In the genomic region with DNA sequence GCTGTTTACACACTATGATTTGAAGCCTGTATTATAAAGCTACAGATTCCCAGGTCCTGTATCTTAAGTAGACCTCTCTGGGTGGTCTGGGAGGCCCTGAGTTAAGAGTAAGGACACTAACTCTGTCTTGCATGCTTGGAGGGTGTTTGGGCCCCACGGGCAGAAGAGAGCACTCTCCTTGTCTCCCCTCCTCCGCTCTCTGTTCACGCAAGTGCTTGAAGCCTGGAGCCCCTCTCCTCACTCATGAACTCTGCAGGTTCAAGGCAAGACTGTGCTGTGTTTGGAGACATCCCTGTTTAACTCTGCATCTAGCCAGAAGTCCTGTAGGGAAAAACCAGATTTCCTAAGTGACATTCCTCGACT, we compare ENCODE assay signal across 14 cellular contexts.
DNase-seq lines count a peak whose midpoint lies in the region; ATAC-seq and TF ChIP-seq lines count a peak whose summit lies in the region.
"Had no signal": no experiment of that assay in that cellular context is flagged by ENCODE, and none has a peak within 500 bp of the region (broad histone marks: within the 10 kb centered on the region; RNA-seq: fewer than 3 reads in every experiment).

No MANE protein-coding gene starts in this region.

- H3K4me3 Mint-ChIP-seq in brain, result no peak overlapping the region

- no peak for DNase-seq in NCI-H69 (lab: John Stamatoyannopoulos, UW)
- DNase-seq in iPS-NIHi11 (ENCODE audit: low spot score), result no peak
- DNase-seq in tibial artery, result no peak
- DNase-seq: hippocampal formation, mucosa of descending colon, NCI-H1105, NCI-H774 had no signal

- H3K4me2 ChIP-seq in BLaER1, result peak overlapping the region; percentile 64

- H3K4me1 Mint-ChIP-seq in brain, result peaks cover 53% of the 10 kb centered on the region

- no peaks in the 10 kb centered on the region for H3K9me3 Mint-ChIP-seq in brain

- intact Hi-C loops in tibial artery (cut with DNase I; ENCODE audit: low total_unique reads), result no loop called here

- H3K9ac ChIP-seq in BLaER1 (no peak overlapping the region), HUES48 (ENCODE audit: low read depth, low read length) (no peak overlapping the region)

- no peaks in the 10 kb centered on the region for H3K36me3 Mint-ChIP-seq in brain

- H3K36me3 ChIP-seq in BLaER1 (no peaks in the 10 kb centered on the region), HUES48 (ENCODE audit: control insufficient read depth, insufficient read depth, low read length) (no peaks in the 10 kb centered on the region), muscle layer of duodenum (ENCODE audit: control insufficient read depth in 1 of 2, insufficient read depth in 2 of 2, low read length in 2 of 2) (no peaks in the 10 kb centered on the region), tibial artery (no peaks in the 10 kb centered on the region)

- peak overlapping the region; percentile 44; the same call in 1 of the 2 replicates for H3K27ac ChIP-seq in BLaER1
- peak overlapping the region; percentile 38 for H3K27ac ChIP-seq in HUES48 (ENCODE audit: low read depth, low read length)
- peak overlapping the region; percentile 11 for H3K27ac ChIP-seq in muscle layer of duodenum (ENCODE audit: low read length)
- H3K27ac ChIP-seq in tibial artery, result no peak overlapping the region
- H3K27ac ChIP-seq: C4-2B, SK-N-MC had no signal

- H3K4me1 ChIP-seq in BLaER1 (peaks cover 90% of the 10 kb centered on the region), HUES48 (ENCODE audit: control insufficient read depth, insufficient read depth, low read length) (peaks cover 50% of the 10 kb centered on the region), muscle layer of duodenum (ENCODE audit: control insufficient read depth in 1 of 2, insufficient read depth in 2 of 2, low read length in 2 of 2) (peaks cover 19 to 24% of the 10 kb centered on the region in 2 donors), tibial artery (peaks cover 0 to 23% (median 7%) of the 10 kb centered on the region in 4 donors)

- TF ChIP-seq CTCF in brain (conservative IDR thresholded peaks at IDR 0.05), result no peak
- no peak for TF ChIP-seq CTCF in tibial artery (IDR thresholded peaks at IDR 0.05)

- H3K27me3 ChIP-seq in BLaER1, result no peaks in the 10 kb centered on the region
- H3K27me3 ChIP-seq in HUES48 (ENCODE audit: control insufficient read depth, insufficient read depth, low read length), result no peaks in the 10 kb centered on the region
- H3K27me3 ChIP-seq in muscle layer of duodenum (ENCODE audit: low read depth, low read length), result no peaks in the 10 kb centered on the region
- H3K27me3 ChIP-seq in tibial artery, result no peaks in the 10 kb centered on the region

- no peaks in the 10 kb centered on the region for H4K20me1 ChIP-seq in BLaER1

- peaks cover 4% of the 10 kb centered on the region for H3K27me3 Mint-ChIP-seq in brain

- H3K4me3 ChIP-seq in BLaER1, result no peak overlapping the region
- H3K4me3 ChIP-seq in HUES48 (ENCODE audit: low read depth, low read length), result no peak overlapping the region
- no peak overlapping the region for H3K4me3 ChIP-seq in muscle layer of duodenum (ENCODE audit: low read depth in 1 of 2, low read length in 2 of 2)
- no peak overlapping the region for H3K4me3 ChIP-seq in tibial artery
- H3K4me3 ChIP-seq: mucosa of descending colon, SK-N-MC had no signal

- no peaks in the 10 kb centered on the region for H3K9me3 ChIP-seq in BLaER1
- H3K9me3 ChIP-seq in HUES48 (ENCODE audit: control insufficient read depth, insufficient read depth, low read length), result no peaks in the 10 kb centered on the region
- no peaks in the 10 kb centered on the region for H3K9me3 ChIP-seq in muscle layer of duodenum (ENCODE audit: control insufficient read depth in 1 of 2, low read length in 2 of 2)
- no peaks in the 10 kb centered on the region for H3K9me3 ChIP-seq in tibial artery
- H3K9me3 ChIP-seq: mucosa of descending colon had no signal

- peak overlapping the region in 4 of 5 experiments; percentile 23 to 94 (median 64) for H3K27ac Mint-ChIP-seq in brain

- ATAC-seq in HG03097 (IDR thresholded peaks at IDR 0.05; ENCODE audit: low FRiP score, unreplicated experiment), result no peak
- ATAC-seq: mucosa of descending colon had no signal

Comparison
In these comparisons a context has a peak if more than half of its experiments do, and no peak if none do; other contexts are left out.
1. H3K27ac ChIP-seq: peak in BLaER1 (single experiment), HUES48 (single experiment) and muscle layer of duodenum (single experiment); none in tibial artery (0 of 2).